ENCODE assay signal across 1 cellular context in genomic region chr13:28171266-28171665, GRCh38.
TF ChIP-seq lines count a peak whose summit lies in the region.

No MANE protein-coding gene starts in this region.

TF ChIP-seq in GM12878, 131 proteins besides CTCF, POLR2A, EP300 and RAD21 (continued from another document):
- no peak for TF ChIP-seq CEBPZ (IDR thresholded peaks at IDR 0.05; ENCODE audit: low read depth, low read length)
- no peak for TF ChIP-seq IKZF1 (conservative IDR thresholded peaks at IDR 0.05)
- no peak for TF ChIP-seq HDAC2 (IDR thresholded peaks at IDR 0.05)
- TF ChIP-seq TAF1 (IDR thresholded peaks at IDR 0.05; ENCODE audit: borderline replicate concordance, low read depth, low read length), result no peak
- TF ChIP-seq MTA3 (IDR thresholded peaks at IDR 0.05; ENCODE audit: borderline replicate concordance, low read length), result no peak
- TF ChIP-seq WRNIP1 (IDR thresholded peaks at IDR 0.05; ENCODE audit: borderline replicate concordance, low read depth, low read length), result no peak
- TF ChIP-seq PRDM15 (CRISPR knock-in tag; IDR thresholded peaks at IDR 0.05), result no peak
- TF ChIP-seq SKIL (IDR thresholded peaks at IDR 0.05; ENCODE audit: low read depth, poor library complexity, severe bottlenecking), result no peak
- no peak for TF ChIP-seq IRF4 (IDR thresholded peaks at IDR 0.05; ENCODE audit: low read depth, low read length)
- TF ChIP-seq YY1 (IDR thresholded peaks at IDR 0.05; ENCODE audit: low read depth, low read length), result no peak
- no peak for TF ChIP-seq CBX3 (IDR thresholded peaks at IDR 0.05; ENCODE audit: borderline replicate concordance, low read depth)
